Comparison of ENCODE assay signal across 1 cellular context in genomic region chr1:225426395-225427248, GRCh38.
A peak's percentile ranks its signal among the peaks of the same experiment; 100 is the strongest.
TF ChIP-seq lines count a peak whose summit lies in the region.

No MANE protein-coding gene starts in this region.

TF ChIP-seq in HepG2, 621 proteins besides CTCF, POLR2A, EP300 and RAD21 (continued from another document and continues in another):
- TF ChIP-seq RERE (CRISPR knock-in tag; IDR thresholded peaks at IDR 0.05; ENCODE audit: low read depth) (no peak), ZNF44 (CRISPR knock-in tag; IDR thresholded peaks at IDR 0.05) (0 out of 2 replicates have a peak, but pooled peaks have one; percentile 63), U2AF1 (optimal IDR thresholded peaks at IDR 0.05; ENCODE audit: low read depth, low read length) (no peak), ZNF350 (CRISPR knock-in tag; IDR thresholded peaks at IDR 0.05; ENCODE audit: borderline replicate concordance, low read depth) (no peak; the same call in 1 of the 2 replicates), E2F1 (CRISPR knock-in tag; IDR thresholded peaks at IDR 0.05) (no peak), DMAP1 (CRISPR knock-in tag; IDR thresholded peaks at IDR 0.05) (no peak; the same call in 1 of the 2 replicates), ZNF704 (CRISPR knock-in tag; IDR thresholded peaks at IDR 0.05; ENCODE audit: borderline replicate concordance) (0 out of 2 replicates have a peak, but pooled peaks have one; percentile 73), TARDBP (CRISPR knock-in tag; IDR thresholded peaks at IDR 0.05) (no peak), ZNF253 (CRISPR knock-in tag; IDR thresholded peaks at IDR 0.05; ENCODE audit: borderline replicate concordance) (no peak), TSC22D2 (CRISPR knock-in tag; IDR thresholded peaks at IDR 0.05; ENCODE audit: borderline replicate concordance) (no peak), TCF7L2 (IDR thresholded peaks at IDR 0.05; ENCODE audit: low read depth, low read length) (no peak), THYN1 (CRISPR knock-in tag; IDR thresholded peaks at IDR 0.05; ENCODE audit: borderline replicate concordance, low read depth) (no peak), HOXD1 (CRISPR knock-in tag; IDR thresholded peaks at IDR 0.05) (no peak), ZSCAN22 (CRISPR knock-in tag; IDR thresholded peaks at IDR 0.05) (no peak), ZNF460 (CRISPR knock-in tag; IDR thresholded peaks at IDR 0.05; ENCODE audit: borderline replicate concordance) (no peak), ZNF549 (CRISPR knock-in tag; IDR thresholded peaks at IDR 0.05) (no peak), IKZF4 (CRISPR knock-in tag; IDR thresholded peaks at IDR 0.05; ENCODE audit: borderline replicate concordance, low read depth, not compliant biosample characterization) (no peak), KDM1A (CRISPR knock-in tag; IDR thresholded peaks at IDR 0.05) (no peak), ZNF282 (IDR thresholded peaks at IDR 0.05; ENCODE audit: partially characterized antibody) (no peak), REL (CRISPR knock-in tag; conservative IDR thresholded peaks at IDR 0.05) (no peak), ZNF589 (CRISPR knock-in tag; conservative IDR thresholded peaks at IDR 0.05) (0 out of 2 replicates have a peak, but pooled peaks have one; percentile 38), TFAP4 (IDR thresholded peaks at IDR 0.05; ENCODE audit: borderline replicate concordance, low read depth) (no peak), ZNF749 (CRISPR knock-in tag; IDR thresholded peaks at IDR 0.05; ENCODE audit: borderline replicate concordance) (no peak), ARID4A (CRISPR knock-in tag; IDR thresholded peaks at IDR 0.05; ENCODE audit: borderline replicate concordance) (peak; percentile 28), XRCC5 (optimal IDR thresholded peaks at IDR 0.05; ENCODE audit: low read length) (no peak), THAP8 (CRISPR knock-in tag; IDR thresholded peaks at IDR 0.05; ENCODE audit: borderline replicate concordance) (no peak), ATF7 (IDR thresholded peaks at IDR 0.05) (no peak), ATF7 (CRISPR knock-in tag; IDR thresholded peaks at IDR 0.05) (no peak), NFKBIZ (CRISPR knock-in tag; IDR thresholded peaks at IDR 0.05) (no peak), PBX3 (CRISPR knock-in tag; IDR thresholded peaks at IDR 0.05; ENCODE audit: borderline replicate concordance) (no peak), CBX2 (IDR thresholded peaks at IDR 0.05; ENCODE audit: low read depth, low read length) (no peak), CBX2 (CRISPR knock-in tag; IDR thresholded peaks at IDR 0.05; ENCODE audit: low read depth) (no peak), ISL2 (CRISPR knock-in tag; IDR thresholded peaks at IDR 0.05) (no peak; the same call in 1 of the 2 replicates), MAF1 (CRISPR knock-in tag; IDR thresholded peaks at IDR 0.05; ENCODE audit: borderline replicate concordance) (no peak), ZNF552 (CRISPR knock-in tag; IDR thresholded peaks at IDR 0.05; ENCODE audit: borderline replicate concordance) (no peak), ELF3 (CRISPR knock-in tag; IDR thresholded peaks at IDR 0.05) (no peak), ZNF33B (CRISPR knock-in tag; IDR thresholded peaks at IDR 0.05) (0 out of 2 replicates have a peak, but pooled peaks have one; percentile 54), ZNF143 (CRISPR knock-in tag; IDR thresholded peaks at IDR 0.05) (no peak), PRDM4 (CRISPR knock-in tag; IDR thresholded peaks at IDR 0.05; ENCODE audit: borderline replicate concordance) (no peak), ZFP90 (CRISPR knock-in tag; IDR thresholded peaks at IDR 0.05; ENCODE audit: borderline replicate concordance) (0 out of 2 replicates have a peak, but pooled peaks have one; percentile 44), ZNF607 (CRISPR knock-in tag; IDR thresholded peaks at IDR 0.05; ENCODE audit: borderline replicate concordance) (no peak), GPBP1L1 (CRISPR knock-in tag; IDR thresholded peaks at IDR 0.05) (no peak), ZNF367 (CRISPR knock-in tag; IDR thresholded peaks at IDR 0.05; ENCODE audit: borderline replicate concordance) (no peak), ELF1 (CRISPR knock-in tag; IDR thresholded peaks at IDR 0.05) (no peak), MEF2D (CRISPR knock-in tag; IDR thresholded peaks at IDR 0.05) (peak; percentile 26), TEAD2 (CRISPR knock-in tag; IDR thresholded peaks at IDR 0.05) (no peak)
